11 cellular contexts compared by ENCODE assay signal in the genomic region with DNA sequence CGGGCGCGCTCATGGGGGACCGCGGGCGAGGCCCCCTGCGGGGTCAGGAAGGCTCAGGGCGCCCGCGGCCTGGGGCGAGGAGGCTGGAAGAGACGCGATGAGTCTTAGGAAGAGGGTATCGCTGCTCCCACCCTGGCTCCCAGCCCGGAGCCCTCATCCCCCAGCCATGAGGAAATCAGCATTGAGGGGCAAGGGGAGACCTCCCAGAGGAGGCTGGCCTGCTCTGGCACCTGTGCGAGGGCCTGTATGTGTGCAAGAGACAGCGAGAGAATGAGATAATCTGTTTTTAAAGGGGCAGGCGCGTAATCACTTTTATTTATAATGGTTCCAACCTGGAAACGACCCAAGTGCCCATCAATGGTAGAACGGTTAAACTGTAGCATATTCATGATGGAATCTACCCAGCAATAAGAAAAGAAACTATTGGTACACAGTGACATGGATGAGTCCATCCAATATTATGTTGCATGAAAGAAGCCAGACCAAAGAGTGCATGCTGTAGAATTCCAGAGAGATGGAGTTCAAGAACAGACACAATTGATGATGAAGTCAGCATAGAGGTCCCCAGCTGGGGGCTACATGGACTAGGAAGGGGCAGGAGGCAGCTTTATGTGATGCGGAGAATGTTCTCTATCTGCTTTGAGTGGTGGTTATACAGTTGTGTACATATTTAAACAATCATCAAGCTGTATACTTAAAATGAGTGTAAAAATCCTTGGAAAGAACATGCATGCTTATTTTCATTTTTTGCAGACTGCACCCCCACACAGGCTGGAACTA. TPM values are rescaled to one million over a fixed set of nuclear protein-coding genes. Genes with fewer than 3 reads are reported as not detected.
DNase-seq lines count a peak whose midpoint lies in the region; ATAC-seq and TF ChIP-seq lines count a peak whose summit lies in the region.
"Had no signal": no experiment of that assay in that cellular context is flagged by ENCODE, and none has a peak within 500 bp of the region (broad histone marks: within the 10 kb centered on the region; RNA-seq: fewer than 3 reads in every experiment).

No MANE protein-coding gene starts in this region.

- H3K36me3 ChIP-seq in MM.1S (replicated peaks; ENCODE audit: insufficient read depth, low read length), result no peaks in the 10 kb centered on the region
- H3K36me3 ChIP-seq in effector memory CD4-positive, alpha-beta T cell (ENCODE audit: control insufficient read depth, insufficient read depth, low read length), result no peaks in the 10 kb centered on the region
- no peaks in the 10 kb centered on the region for H3K36me3 ChIP-seq in smooth muscle cell (ENCODE audit: low read depth)

- H3K79me2 ChIP-seq in MM.1S (ENCODE audit: low read length), result no peaks in the 10 kb centered on the region
- H3K79me2 ChIP-seq in smooth muscle cell (ENCODE audit: low read depth), result no peaks in the 10 kb centered on the region

- no peaks in the 10 kb centered on the region for H3F3A ChIP-seq in MM.1S (ENCODE audit: insufficient read depth, low read length)
- no peaks in the 10 kb centered on the region for H3F3A ChIP-seq in smooth muscle cell (ENCODE audit: low read depth)

- H3K27ac ChIP-seq in MM.1S (ENCODE audit: low read length) (no peak overlapping the region), smooth muscle cell (ENCODE audit: low read depth) (no peak overlapping the region)
- H3K27ac ChIP-seq in effector memory CD4-positive, alpha-beta T cell (ENCODE audit: insufficient read depth, low read length, poor library complexity, severe bottlenecking), result peak overlapping the region; percentile 45

- H3K27me3 ChIP-seq in MM.1S (replicated peaks; ENCODE audit: insufficient read depth, low read length) (no peaks in the 10 kb centered on the region), smooth muscle cell (ENCODE audit: low read depth) (peaks cover 49% of the 10 kb centered on the region)
- H3K27me3 ChIP-seq in effector memory CD4-positive, alpha-beta T cell (replicated peaks; ENCODE audit: control insufficient read depth, insufficient read depth, low read length, poor library complexity, severe bottlenecking), result no peaks in the 10 kb centered on the region

- H3K9ac ChIP-seq in MM.1S (ENCODE audit: low read length) (no peak overlapping the region), smooth muscle cell (ENCODE audit: low read depth) (no peak overlapping the region)

- H3K4me2 ChIP-seq in MM.1S (ENCODE audit: low read depth, low read length), result peak overlapping the region; percentile 49; the same call in 1 of the 2 replicates
- peak overlapping the region; percentile 81 for H3K4me2 ChIP-seq in smooth muscle cell

- no peaks in the 10 kb centered on the region for H3K9me2 ChIP-seq in MM.1S (replicated peaks; ENCODE audit: insufficient read depth, low read length)

- peak; percentile 58 for DNase-seq in NCI-H82 (lab: John Stamatoyannopoulos, UW)
- no peak for DNase-seq in NCI-H82 treated with DMSO at 0.1 percent for 48 hours (lab: John Stamatoyannopoulos, UW; ENCODE audit: unreplicated experiment)
- DNase-seq in MM.1S, result no peak
- DNase-seq in effector memory CD4-positive, alpha-beta T cell, result no peak
- no peak for DNase-seq in smooth muscle cell (lab: John Stamatoyannopoulos, UW; ENCODE audit: unreplicated experiment)
- no peak for DNase-seq in stimulated activated naive CD4-positive, alpha-beta T cell treated with Interleukin-2 at 50 U/mL for 16 hours (lab: John Stamatoyannopoulos, UW)
- DNase-seq: KBM-7 had no signal

- ATAC-seq in GM18861 (IDR thresholded peaks at IDR 0.05; ENCODE audit: unreplicated experiment), result no peak
- ATAC-seq in HG03439 (IDR thresholded peaks at IDR 0.05; ENCODE audit: unreplicated experiment), result no peak
- ATAC-seq: SK-N-SH treated with all-trans-retinoic acid at 6 μM for 48 hours had no signal

- no peaks in the 10 kb centered on the region for H3K4me1 ChIP-seq in MM.1S (ENCODE audit: low read length)
- no peaks in the 10 kb centered on the region for H3K4me1 ChIP-seq in effector memory CD4-positive, alpha-beta T cell (ENCODE audit: control insufficient read depth, insufficient read depth, low read length, poor library complexity, severe bottlenecking)
- H3K4me1 ChIP-seq in smooth muscle cell (ENCODE audit: low read depth), result peaks cover 21% of the 10 kb centered on the region

- WGBS in smooth muscle cell (ENCODE audit: low lambda C conversion rate), result 25% methylated on average over 19 of the region's 22 CpGs

- no peak overlapping the region for H2AFZ ChIP-seq in MM.1S (ENCODE audit: low read length)
- H2AFZ ChIP-seq in smooth muscle cell (ENCODE audit: low read depth), result no peak overlapping the region

- H3K9me3 ChIP-seq in MM.1S (replicated peaks; ENCODE audit: insufficient read depth, low read length) (no peaks in the 10 kb centered on the region), smooth muscle cell (replicated peaks; ENCODE audit: low read depth) (no peaks in the 10 kb centered on the region)
- H3K9me3 ChIP-seq in effector memory CD4-positive, alpha-beta T cell (ENCODE audit: control insufficient read depth, low read length), result no peaks in the 10 kb centered on the region

- H4K20me1 ChIP-seq in MM.1S (ENCODE audit: insufficient read depth, low read length) (no peaks in the 10 kb centered on the region), smooth muscle cell (ENCODE audit: low read depth) (peaks cover 16% of the 10 kb centered on the region)

- peak overlapping the region; percentile 46; the same call in 1 of the 2 replicates for H3K4me3 ChIP-seq in MM.1S (ENCODE audit: low read length)
- H3K4me3 ChIP-seq in effector memory CD4-positive, alpha-beta T cell (ENCODE audit: insufficient read depth, low read depth, low read length, poor library complexity, severe bottlenecking), result peak overlapping the region; percentile 39
- no peak overlapping the region for H3K4me3 ChIP-seq in smooth muscle cell

- TF ChIP-seq CTCF in MM.1S (IDR thresholded peaks at IDR 0.05; ENCODE audit: low read length), result no peak
- TF ChIP-seq CTCF in smooth muscle cell (IDR thresholded peaks at IDR 0.05; ENCODE audit: borderline replicate concordance, insufficient read depth, poor library complexity, severe bottlenecking), result no peak

RNA-seq across cellular contexts. Expression of gene FBXO41, which starts 14.4 kb away (rescaled TPM):
- total RNA-seq in smooth muscle cell, result 1.2 and 2.4 TPM in 2 replicates
- polyA plus RNA-seq in smooth muscle cell, result 1.00 and 3.0 TPM in 2 replicates

RNA-seq across cellular contexts. Expression of gene EGR4, which starts 23.5 kb away (rescaled TPM):
- total RNA-seq in smooth muscle cell, result 0.99 and 2.3 TPM in 2 replicates
- polyA plus RNA-seq in smooth muscle cell, result 7.2 and 9.2 TPM in 2 replicates
- total RNA-seq: left lobe of liver had no signal

RNA-seq across cellular contexts. Expression of gene CCT7, which starts 35.8 kb away (rescaled TPM):
- 164 and 197 TPM in 2 replicates for total RNA-seq in smooth muscle cell
- 212 and 225 TPM in 2 replicates for polyA plus RNA-seq in smooth muscle cell

RNA-seq across cellular contexts. Expression of gene PRADC1, which starts 36.8 kb away (rescaled TPM):
- total RNA-seq in smooth muscle cell, result 24.0 and 28.3 TPM in 2 replicates
- polyA plus RNA-seq in smooth muscle cell, result 47.6 and 51.4 TPM in 2 replicates

RNA-seq across cellular contexts. Expression of gene SMYD5, which starts 55.8 kb away (rescaled TPM):
- 10.8 and 17.3 TPM in 2 replicates for total RNA-seq in smooth muscle cell
- polyA plus RNA-seq in smooth muscle cell, result 13.9 and 16.5 TPM in 2 replicates
